In the genomic region with DNA sequence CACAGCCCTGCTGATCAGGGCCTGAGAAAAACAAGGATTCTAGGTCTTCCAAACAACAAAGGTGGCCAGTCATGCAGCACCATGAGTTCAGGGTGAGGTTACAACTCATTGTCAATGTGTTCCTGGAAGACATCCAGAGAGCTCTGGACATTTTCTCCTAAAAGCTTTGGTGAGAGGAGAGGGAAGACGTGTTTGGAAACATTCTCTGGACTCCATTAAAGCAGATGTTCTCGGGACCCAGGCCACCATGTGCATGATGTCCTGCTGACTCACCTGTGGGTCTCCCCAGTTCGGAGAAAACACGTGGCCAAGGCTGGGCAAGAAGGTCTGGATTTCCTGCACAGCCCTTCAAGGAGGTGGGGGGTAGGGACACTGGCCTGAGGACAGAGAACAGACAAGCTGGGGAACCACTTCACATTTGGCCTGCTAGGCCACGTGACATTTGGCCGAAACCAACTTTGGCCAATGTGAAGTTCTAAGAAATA, we compare ENCODE assay signal across 21 cellular contexts.
DNase-seq lines count a peak whose midpoint lies in the region; ATAC-seq and TF ChIP-seq lines count a peak whose summit lies in the region.
"Had no signal": no experiment of that assay in that cellular context is flagged by ENCODE, and none has a peak within 500 bp of the region (broad histone marks: within the 10 kb centered on the region; RNA-seq: fewer than 3 reads in every experiment).

No MANE protein-coding gene starts in this region.

- DNase-seq in Right ventricle myocardium superior (no peak), Right ventricle myocardium inferior (ENCODE audit: missing footprints) (no peak), foreskin melanocyte (peak; percentile 9), neuronal stem cell (ENCODE audit: low spot score) (no peak), transverse colon (peak; percentile 33), trophoblast cell (no peak)
- DNase-seq: activated CD4-positive, alpha-beta T cell treated with anti-CD3 and anti-CD28 coated beads for 4 hours; activated CD8-positive, alpha-beta memory T cell treated with anti-CD3 and anti-CD28 coated beads, Interleukin-2, amount 50 U/mL, for 4 hours; activated naive CD4-positive, alpha-beta T cell treated with anti-CD3 and anti-CD28 coated beads for 36 hours; cortex of kidney; NCI-H1092 treated with DMSO at 0.1 percent for 48 hours; NCI-H2081 treated with DMSO at 0.1 percent for 48 hours; NCI-H524; SK-N-SH; spleen had no signal

- no peak overlapping the region for H2BK5ac ChIP-seq in neuronal stem cell (ENCODE audit: low read length)
- H2BK5ac ChIP-seq in trophoblast cell (ENCODE audit: low read depth, low read length, poor library complexity): no peak overlapping the region

- H3K4me3 ChIP-seq in neuronal stem cell (ENCODE audit: low read length in 2 of 2) (no peak overlapping the region), transverse colon (no peak overlapping the region), trophoblast cell (ENCODE audit: low read depth, low read length) (no peak overlapping the region)
- H3K4me3 ChIP-seq: BLaER1 treated with 17β-estradiol and CSF1 and Interleukin-3, amounts not matched to agents 10 nM and 100 nM; GM23338; ovary; spleen; upper lobe of left lung had no signal

- H3K27ac ChIP-seq in neuronal stem cell (replicated peaks; ENCODE audit: low read length) (no peak overlapping the region), transverse colon (peak overlapping the region; percentile 80 to 88 (median 84)), trophoblast cell (ENCODE audit: low read depth, low read length) (no peak overlapping the region)
- H3K27ac ChIP-seq: BLaER1 treated with 17β-estradiol and CSF1 and Interleukin-3, amounts not matched to agents 10 nM and 100 nM; ovary; spleen; upper lobe of left lung had no signal

- H3K79me1 ChIP-seq in neuronal stem cell (ENCODE audit: low read depth, low read length): no peaks in the 10 kb centered on the region
- H3K79me1 ChIP-seq in trophoblast cell (ENCODE audit: low read length): no peaks in the 10 kb centered on the region

- peaks cover 0 to 2% of the 10 kb centered on the region in 2 donors for H3K9me3 ChIP-seq in neuronal stem cell (replicated peaks in 1 of 2; ENCODE audit: control insufficient read depth in 2 of 2, insufficient read depth in 1 of 2, low read depth in 1 of 2, low read length in 2 of 2)
- H3K9me3 ChIP-seq in transverse colon: no peaks in the 10 kb centered on the region
- H3K9me3 ChIP-seq in trophoblast cell (ENCODE audit: insufficient read depth, low read depth, low read length): no peaks in the 10 kb centered on the region
- H3K9me3 ChIP-seq: BLaER1 treated with 17β-estradiol and CSF1 and Interleukin-3, amounts not matched to agents 10 nM and 100 nM; ovary; SK-N-SH; spleen; upper lobe of left lung had no signal

- no peak overlapping the region for H3K4ac ChIP-seq in neuronal stem cell (ENCODE audit: low read length)
- no peak overlapping the region for H3K4ac ChIP-seq in trophoblast cell (ENCODE audit: low read depth, low read length)

- H3K9ac ChIP-seq in neuronal stem cell (ENCODE audit: low read depth, low read length, poor library complexity): no peak overlapping the region
- H3K9ac ChIP-seq in trophoblast cell (ENCODE audit: low read length): no peak overlapping the region
- H3K9ac ChIP-seq: BLaER1 treated with 17β-estradiol and CSF1 and Interleukin-3, amounts not matched to agents 10 nM and 100 nM; SK-N-SH had no signal

- no peak overlapping the region for H4K8ac ChIP-seq in neuronal stem cell (ENCODE audit: low read depth, low read length)
- no peak overlapping the region for H4K8ac ChIP-seq in trophoblast cell (ENCODE audit: low read depth, low read length)

- H3K23ac ChIP-seq in neuronal stem cell (ENCODE audit: low read depth, low read length, poor library complexity) (no peak overlapping the region), trophoblast cell (ENCODE audit: low read length) (no peak overlapping the region)

- H3K14ac ChIP-seq in neuronal stem cell (ENCODE audit: low read length): no peak overlapping the region
- H3K14ac ChIP-seq in trophoblast cell (ENCODE audit: low read length): no peak overlapping the region

- in situ Hi-C loops in transverse colon (cut with MboI; ENCODE audit: low pct_ligation_motif_present in 1 of 4, low pct_unique_long_range_greater_than_20kb in 1 of 4, low sequenced_read_pairs in 3 of 4): no loop called here

- H3K4me1 ChIP-seq in neuronal stem cell (ENCODE audit: control insufficient read depth in 2 of 2, insufficient read depth in 1 of 2, low read depth in 1 of 2, low read length in 2 of 2) (peaks cover 0 to 5% of the 10 kb centered on the region in 2 donors), transverse colon (peaks cover 18 to 32% (median 26%) of the 10 kb centered on the region in 4 donors), trophoblast cell (ENCODE audit: control insufficient read depth in 1 of 2, insufficient read depth in 2 of 2, low read length in 2 of 2) (no peaks in the 10 kb centered on the region)
- H3K4me1 ChIP-seq: spleen, upper lobe of left lung had no signal

- H4K91ac ChIP-seq in neuronal stem cell (ENCODE audit: low read depth, low read length, poor library complexity) (no peak overlapping the region), trophoblast cell (ENCODE audit: low read depth, low read length) (no peak overlapping the region)

- H3K27me3 ChIP-seq in neuronal stem cell (ENCODE audit: control insufficient read depth in 3 of 3, insufficient read depth in 3 of 3, low read depth in 1 of 3, low read length in 3 of 3) (peaks cover 0 to 3% (median 0%) of the 10 kb centered on the region in 3 experiments), transverse colon (peaks cover 3% of the 10 kb centered on the region), trophoblast cell (ENCODE audit: insufficient read depth, low read length) (no peaks in the 10 kb centered on the region)
- H3K27me3 ChIP-seq: BLaER1 treated with 17β-estradiol and CSF1 and Interleukin-3, amounts not matched to agents 10 nM and 100 nM; ovary; upper lobe of left lung had no signal

- H2BK15ac ChIP-seq in neuronal stem cell (ENCODE audit: low read length): no peak overlapping the region

- H3K79me2 ChIP-seq in trophoblast cell (ENCODE audit: control insufficient read depth, insufficient read depth, low read length, poor library complexity): no peaks in the 10 kb centered on the region

- H3K18ac ChIP-seq in neuronal stem cell (ENCODE audit: low read length) (peak overlapping the region; percentile 4), trophoblast cell (ENCODE audit: low read length) (no peak overlapping the region)

- WGBS in neuronal stem cell (ENCODE audit: extremely low coverage in 2 of 2, insufficient read length in 2 of 2, insufficient replicate concordance in 1 of 2), 2 donors: no CpG with 5 or more reads among the region's 6 CpGs
- WGBS in transverse colon (ENCODE audit: low coverage in 1 of 2), 2 donors: 49 to 50% methylated on average over 1 to 6 of the region's 6 CpGs
- WGBS in trophoblast cell (ENCODE audit: extremely low coverage, insufficient coverage, insufficient read length): no CpG with 5 or more reads among the region's 6 CpGs

- intact Hi-C loops in Right ventricle myocardium superior (cut with DNase I) (no loop called here), Right ventricle myocardium inferior (cut with DNase I) (no loop called here), transverse colon (cut with DNase I; ENCODE audit: low total_unique reads) (no loop called here)

- H3K36me3 ChIP-seq in neuronal stem cell (replicated peaks in 1 of 2; ENCODE audit: control insufficient read depth in 2 of 2, insufficient read depth in 2 of 2, low read length in 2 of 2) (no peaks in the 10 kb centered on the region), transverse colon (no peaks in the 10 kb centered on the region), trophoblast cell (ENCODE audit: control insufficient read depth in 1 of 2, insufficient read depth in 2 of 2, low read length in 2 of 2) (no peaks in the 10 kb centered on the region)
- H3K36me3 ChIP-seq: BLaER1 treated with 17β-estradiol and CSF1 and Interleukin-3, amounts not matched to agents 10 nM and 100 nM; ovary; spleen; upper lobe of left lung had no signal

- peak; percentile 88 for TF ChIP-seq EP300 in transverse colon (IDR thresholded peaks at IDR 0.05; ENCODE audit: low read depth)

- H3K4me2 ChIP-seq in neuronal stem cell (ENCODE audit: insufficient read depth, low read length, poor library complexity, severe bottlenecking): no peak overlapping the region
- H3K4me2 ChIP-seq in trophoblast cell (ENCODE audit: low read length): no peak overlapping the region
- H3K4me2 ChIP-seq: GM23338, SK-N-SH had no signal

- ATAC-seq in Right ventricle myocardium superior (ENCODE audit: poor library complexity) (peak; percentile 25), Right ventricle myocardium inferior (no peak), HG02759 (IDR thresholded peaks at IDR 0.05; ENCODE audit: unreplicated experiment) (no peak), GM19324 (IDR thresholded peaks at IDR 0.05; ENCODE audit: low FRiP score, unreplicated experiment) (no peak)
- ATAC-seq: GM23338 had no signal

- H2BK120ac ChIP-seq in neuronal stem cell (ENCODE audit: low read depth, low read length) (no peak overlapping the region), trophoblast cell (ENCODE audit: insufficient read depth, low read length, poor library complexity) (no peak overlapping the region)

- H2AFZ ChIP-seq in neuronal stem cell (ENCODE audit: low read length) (no peak overlapping the region), trophoblast cell (ENCODE audit: insufficient read depth, low read length, poor library complexity) (no peak overlapping the region)
- H2AFZ ChIP-seq: GM23338 had no signal

- no peak for TF ChIP-seq CTCF in transverse colon (IDR thresholded peaks at IDR 0.05)

- H2AK5ac ChIP-seq in neuronal stem cell (ENCODE audit: low read depth, low read length) (no peak overlapping the region), trophoblast cell (ENCODE audit: low read length) (no peak overlapping the region)

- H4K12ac ChIP-seq in trophoblast cell (ENCODE audit: low read depth, low read length): no peak overlapping the region

- H2BK12ac ChIP-seq in neuronal stem cell (ENCODE audit: low read length): no peak overlapping the region
- H2BK12ac ChIP-seq in trophoblast cell (ENCODE audit: low read length): no peak overlapping the region

- TF ChIP-seq POLR2A in transverse colon (IDR thresholded peaks at IDR 0.05): no peak

Comparison
In these comparisons a context has a peak if more than half of its experiments do, and no peak if none do; other contexts are left out.
1. DNase-seq: peak in foreskin melanocyte (single experiment) and transverse colon (single experiment); none in Right ventricle myocardium superior (single experiment), Right ventricle myocardium inferior (single experiment), neuronal stem cell (single experiment) and trophoblast cell (0 of 2).
2. H3K27ac ChIP-seq: peak in transverse colon (4 of 4); none in neuronal stem cell (single experiment) and trophoblast cell (single experiment).